ENCODE assay signal across 33 cellular contexts in the genomic region with DNA sequence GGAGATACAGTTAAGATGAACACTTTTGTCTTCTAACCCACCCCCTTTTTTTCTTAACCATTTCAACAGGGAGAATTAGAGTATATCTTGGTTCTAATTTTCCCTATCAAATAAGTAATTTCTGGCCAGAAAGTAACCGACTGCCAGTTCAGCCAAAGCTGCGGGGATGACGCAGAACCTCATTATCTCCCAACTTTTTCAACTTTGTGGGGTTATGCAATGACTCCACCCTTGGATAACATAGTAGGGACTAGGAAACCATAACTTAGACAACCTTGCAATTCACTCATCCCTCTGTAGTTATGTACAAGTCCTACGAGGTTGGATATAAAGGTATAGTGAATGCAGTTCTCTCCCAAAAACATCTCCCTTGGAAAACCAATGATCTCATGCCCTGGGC.
"Had no signal": no experiment of that assay in that cellular context is flagged by ENCODE, and none has a peak within 500 bp of the region (broad histone marks: within the 10 kb centered on the region; RNA-seq: fewer than 3 reads in every experiment).

No MANE protein-coding gene starts in this region.

- DNase-seq: activated B cell treated with CpG ODN at 0.5 μM for 24 hours; activated CD4-positive, alpha-beta T cell treated with anti-CD3 and anti-CD28 coated beads for 48 hours; activated CD4-positive, alpha-beta T cell treated with anti-CD3 and anti-CD28 coated beads, Interleukin-2, amount 50 U/mL, for 1 hour; activated CD4-positive, alpha-beta T cell treated with anti-CD3 and anti-CD28 coated beads, Interleukin-2, amount 50 U/mL, for 48 hours; activated CD8-positive, alpha-beta memory T cell treated with anti-CD3 and anti-CD28 coated beads for 24 hours; activated CD8-positive, alpha-beta T cell treated with anti-CD3 and anti-CD28 coated beads for 36 hours; activated effector memory CD4-positive, alpha-beta T cell treated with Interleukin-2 at 50 U/mL for 16 hours; activated gamma-delta T cell treated with Interleukin-2 at 50 U/mL for 16 hours; activated naive CD4-positive, alpha-beta T cell treated with Interleukin-2 at 50 U/mL for 16 hours; activated naive CD8-positive, alpha-beta T cell treated with anti-CD3 and anti-CD28 coated beads for 36 hours; activated naive CD8-positive, alpha-beta T cell treated with anti-CD3 and anti-CD28 coated beads, Interleukin-2, amount 50 U/mL, for 24 hours; activated T-cell treated with anti-CD3 and anti-CD28 coated beads, Interleukin-2, amount 50 U/mL, for 4 hours; adrenal gland; aorta; body of pancreas; dorsolateral prefrontal cortex; effector memory CD4-positive, alpha-beta T cell; foreskin fibroblast; T-helper 1 cell; T-helper 17 cell; T1000; WERI-Rb-1 had no signal

- H3K4me1 Mint-ChIP-seq: activated B cell treated with CpG ODN at 0.5 μM for 24 hours; activated naive CD4-positive, alpha-beta T cell treated with anti-CD3 and anti-CD28 coated beads, Interleukin-2, amount 50 U/mL, for 24 hours; activated naive CD8-positive, alpha-beta T cell treated with anti-CD3 and anti-CD28 coated beads for 36 hours; activated naive CD8-positive, alpha-beta T cell treated with anti-CD3 and anti-CD28 coated beads, Interleukin-2, amount 50 U/mL, for 24 hours; activated T-helper 17 cell treated with anti-CD3 and anti-CD28 coated beads, Interleukin-2, amount 50 U/mL, for 72 hours; central memory CD8-positive, alpha-beta T cell; endodermal cell; T-helper 17 cell had no signal

- H3K36me3 ChIP-seq: adrenal gland, cardiac muscle cell, WERI-Rb-1 had no signal

- H3K9me3 Mint-ChIP-seq: activated B cell treated with CpG ODN at 0.5 μM for 24 hours; activated CD8-positive, alpha-beta T cell treated with anti-CD3 and anti-CD28 coated beads for 36 hours; activated naive CD8-positive, alpha-beta T cell treated with anti-CD3 and anti-CD28 coated beads for 36 hours; activated T-cell treated with anti-CD3 and anti-CD28 coated beads, Interleukin-2, amount 50 U/mL, for 4 hours; activated T-helper 17 cell treated with anti-CD3 and anti-CD28 coated beads, Interleukin-2, amount 50 U/mL, for 72 hours; central memory CD8-positive, alpha-beta T cell; endodermal cell had no signal

- H3K4me3 Mint-ChIP-seq: activated B cell treated with CpG ODN at 0.5 μM for 24 hours; activated CD8-positive, alpha-beta T cell treated with anti-CD3 and anti-CD28 coated beads for 36 hours; activated naive CD4-positive, alpha-beta T cell treated with anti-CD3 and anti-CD28 coated beads, Interleukin-2, amount 50 U/mL, for 24 hours; activated naive CD8-positive, alpha-beta T cell treated with anti-CD3 and anti-CD28 coated beads for 36 hours; activated naive CD8-positive, alpha-beta T cell treated with anti-CD3 and anti-CD28 coated beads, Interleukin-2, amount 50 U/mL, for 24 hours; activated T-cell treated with anti-CD3 and anti-CD28 coated beads, Interleukin-2, amount 50 U/mL, for 4 hours; activated T-helper 17 cell treated with anti-CD3 and anti-CD28 coated beads, Interleukin-2, amount 50 U/mL, for 72 hours; central memory CD8-positive, alpha-beta T cell; dendritic cell treated with granulocyte-macrophage colony-stimulating factor and Interleukin-4, amounts not matched to agents 40 ng/mL and 50 ng/mL, for 4 days; endodermal cell; T-helper 17 cell; T-helper 2 cell treated with Interferon-gamma antibody and Interleukin-4, amounts not matched to agents 5 μg/mL and 100 μg/mL, for 36 hours had no signal

- H3K36me3 Mint-ChIP-seq: activated naive CD4-positive, alpha-beta T cell treated with anti-CD3 and anti-CD28 coated beads, Interleukin-2, amount 50 U/mL, for 24 hours; activated naive CD8-positive, alpha-beta T cell treated with anti-CD3 and anti-CD28 coated beads for 36 hours had no signal

- H3K9me3 ChIP-seq: adrenal gland, body of pancreas had no signal

- ATAC-seq: activated CD4-positive, CD25-positive, alpha-beta regulatory T cell treated with anti-CD3 and anti-CD28 coated beads, Interleukin-2, amount 50 U/mL, for 24 hours; activated CD8-positive, alpha-beta T cell treated with anti-CD3 and anti-CD28 coated beads for 36 hours; activated naive CD8-positive, alpha-beta T cell treated with anti-CD3 and anti-CD28 coated beads, Interleukin-2, amount 50 U/mL, for 24 hours; activated T-cell treated with anti-CD3 and anti-CD28 coated beads, Interleukin-2, amount 50 U/mL, for 4 hours; activated T-helper 17 cell treated with anti-CD3 and anti-CD28 coated beads, Interleukin-2, amount 50 U/mL, for 72 hours; body of pancreas; esophagus mucosa; T-helper 17 cell had no signal

- H3K27ac Mint-ChIP-seq: activated B cell treated with CpG ODN at 0.5 μM for 24 hours; activated CD8-positive, alpha-beta T cell treated with anti-CD3 and anti-CD28 coated beads for 36 hours; activated naive CD4-positive, alpha-beta T cell treated with anti-CD3 and anti-CD28 coated beads, Interleukin-2, amount 50 U/mL, for 24 hours; activated naive CD8-positive, alpha-beta T cell treated with anti-CD3 and anti-CD28 coated beads for 36 hours; activated naive CD8-positive, alpha-beta T cell treated with anti-CD3 and anti-CD28 coated beads, Interleukin-2, amount 50 U/mL, for 24 hours; activated T-helper 17 cell treated with anti-CD3 and anti-CD28 coated beads, Interleukin-2, amount 50 U/mL, for 72 hours; dendritic cell treated with granulocyte-macrophage colony-stimulating factor and Interleukin-4, amounts not matched to agents 40 ng/mL and 50 ng/mL, for 4 days; endodermal cell; T-helper 17 cell; T-helper 2 cell treated with Interferon-gamma antibody and Interleukin-4, amounts not matched to agents 5 μg/mL and 100 μg/mL, for 36 hours had no signal

- H3K4me3 ChIP-seq: adrenal gland, body of pancreas, cardiac muscle cell, coronary artery, dorsolateral prefrontal cortex had no signal

- H3K27ac ChIP-seq: adrenal gland, body of pancreas, cardiac muscle cell, coronary artery, dorsolateral prefrontal cortex, WERI-Rb-1 had no signal

- H3K27me3 Mint-ChIP-seq: activated B cell treated with CpG ODN at 0.5 μM for 24 hours; activated CD8-positive, alpha-beta T cell treated with anti-CD3 and anti-CD28 coated beads for 36 hours; activated naive CD4-positive, alpha-beta T cell treated with anti-CD3 and anti-CD28 coated beads, Interleukin-2, amount 50 U/mL, for 24 hours; activated naive CD8-positive, alpha-beta T cell treated with anti-CD3 and anti-CD28 coated beads, Interleukin-2, amount 50 U/mL, for 24 hours; activated T-helper 17 cell treated with anti-CD3 and anti-CD28 coated beads, Interleukin-2, amount 50 U/mL, for 72 hours; central memory CD8-positive, alpha-beta T cell; dendritic cell treated with granulocyte-macrophage colony-stimulating factor and Interleukin-4, amounts not matched to agents 40 ng/mL and 50 ng/mL, for 4 days; T-helper 17 cell had no signal

- FAIRE-seq: frontal cortex had no signal

- H3K27me3 ChIP-seq: adrenal gland, body of pancreas, cardiac muscle cell, dorsolateral prefrontal cortex had no signal

- H3K4me1 ChIP-seq: adrenal gland, body of pancreas had no signal
